12 cellular contexts compared by ENCODE assay signal in genomic region chr21:39660596-39660995, GRCh38. TPM values are rescaled to one million over a fixed set of nuclear protein-coding genes. Genes with fewer than 3 reads are reported as not detected.
DNase-seq lines count a peak whose midpoint lies in the region; ATAC-seq, FAIRE-seq and TF ChIP-seq lines count a peak whose summit lies in the region.
"Had no signal": no experiment of that assay in that cellular context is flagged by ENCODE, and none has a peak within 500 bp of the region (broad histone marks: within the 10 kb centered on the region; RNA-seq: fewer than 3 reads in every experiment).

No MANE protein-coding gene starts in this region.

- TF ChIP-seq CTCF in right lobe of liver (IDR thresholded peaks at IDR 0.05) (no peak), HepG2 (CRISPR knock-in tag; IDR thresholded peaks at IDR 0.05) (no peak), tibial artery (IDR thresholded peaks at IDR 0.05) (no peak)

- WGBS in right lobe of liver (ENCODE audit: insufficient coverage, low coverage, low lambda C conversion rate, missing lambda C conversion rate) = 23% methylated on average over 11 of the region's 11 CpGs
- 32% methylated on average over 11 of the region's 11 CpGs for WGBS in HepG2 (ENCODE audit: low lambda C conversion rate)

- H4K20me1 ChIP-seq in HepG2 (ENCODE audit: insufficient read depth, low read length) = no peaks in the 10 kb centered on the region

- H2AFZ ChIP-seq in HepG2 (ENCODE audit: low read length) = no peak overlapping the region

- no peak for TF ChIP-seq POLR2A in right lobe of liver (IDR thresholded peaks at IDR 0.05)
- TF ChIP-seq POLR2A in HepG2 (IDR thresholded peaks at IDR 0.05; ENCODE audit: insufficient read depth in 1 of 2, low read depth in 2 of 2, low read length in 2 of 2) = no peak

- H3K27ac ChIP-seq in right lobe of liver = no peak overlapping the region
- no peak overlapping the region for H3K27ac ChIP-seq in HepG2 (ENCODE audit: extremely low read length, insufficient read depth, low read length)
- H3K27ac ChIP-seq in tibial artery = no peak overlapping the region
- H3K27ac ChIP-seq: C4-2B had no signal

- H3K4me3 ChIP-seq in right lobe of liver = no peak overlapping the region
- H3K4me3 ChIP-seq in HepG2 (replicated peaks in 1 of 3; ENCODE audit: insufficient read depth in 1 of 3, low read depth in 2 of 3, low read length in 3 of 3) = no peak overlapping the region
- H3K4me3 ChIP-seq in tibial artery = no peak overlapping the region

- H3K9me3 ChIP-seq in right lobe of liver (no peaks in the 10 kb centered on the region), HepG2 (ENCODE audit: low read length) (no peaks in the 10 kb centered on the region), tibial artery (no peaks in the 10 kb centered on the region)

- H3K36me3 ChIP-seq in right lobe of liver (no peaks in the 10 kb centered on the region), HepG2 (replicated peaks in 1 of 2; ENCODE audit: control insufficient read depth in 1 of 2, insufficient read depth in 2 of 2, low read length in 2 of 2) (no peaks in the 10 kb centered on the region), tibial artery (no peaks in the 10 kb centered on the region)

- CTCF ChIA-PET in HepG2 (lab: Yijun Ruan, JAX; ENCODE audit: low intra/inter-chr PET ratio, low total read pairs) = no interaction called here

- H3K4me2 ChIP-seq in HepG2 (ENCODE audit: low read depth, low read length) = no peak overlapping the region

- POLR2A ChIA-PET in HepG2 (lab: Yijun Ruan, JAX) = no interaction called here

- intact Hi-C loops in right lobe of liver (cut with DNase I) (no loop called here), HepG2 (cut with micrococcal nuclease; ENCODE audit: unreplicated experiment) (no loop called here), left colon (cut with DNase I, micrococcal nuclease) (no loop called here), tibial artery (cut with DNase I; ENCODE audit: low total_unique reads) (no loop called here)

- no peak for TF ChIP-seq RAD21 in HepG2 (CRISPR knock-in tag; IDR thresholded peaks at IDR 0.05)

- BruUV-seq in HepG2 (replicated peaks; lab: Mats Ljungman, UMichigan) = no TSS peak

- no peak for FAIRE-seq in HepG2 (lab: Jason Lieb, UNC)

- peak; percentile 40 to 81 (median 58) for ATAC-seq in right lobe of liver
- no peak for ATAC-seq in HepG2
- ATAC-seq in left colon = peak; percentile 63
- ATAC-seq in HG03442 (IDR thresholded peaks at IDR 0.05; ENCODE audit: unreplicated experiment) = no peak
- ATAC-seq: activated CD8-positive, alpha-beta T cell treated with anti-CD3 and anti-CD28 coated beads, Interleukin-2, amount 10 ng/mL, durations not matched to agents 7 days and 5 days had no signal

- no peak overlapping the region for H3K9ac ChIP-seq in HepG2 (ENCODE audit: insufficient read depth, low read depth, low read length)

- in situ Hi-C loops in HepG2 (cut with HindIII; ENCODE audit: extremely low pct_ligation_motif_present, low pct_unique_long_range_greater_than_20kb) = no loop called here
- in situ Hi-C loops in T47D (cut with HindIII; ENCODE audit: low pct_unique_long_range_greater_than_20kb, low sequenced_read_pairs) = no loop called here

- TF ChIP-seq EP300 in HepG2 (IDR thresholded peaks at IDR 0.05; ENCODE audit: low read depth in 2 of 2, low read length in 2 of 2) = no peak
- no peak for TF ChIP-seq EP300 in HepG2 (CRISPR knock-in tag; IDR thresholded peaks at IDR 0.05; ENCODE audit: borderline replicate concordance)

- DNase-seq in right lobe of liver (no peak), HepG2 (ENCODE audit: low spot score) (no peak), T47D (ENCODE audit: low read depth in 1 of 2, low spot score in 1 of 2) (peak; percentile 67 to 70), left colon (peak; percentile 47 to 82), OCI-M2 (lab: John Stamatoyannopoulos, UW; ENCODE audit: unreplicated experiment) (no peak), tibial artery (no peak)
- no peak for DNase-seq in stimulated activated CD4-positive, alpha-beta T cell treated with anti-CD3 and anti-CD28 coated beads, Interleukin-2, amount 100 ng/mL, for 24 hours
- DNase-seq: activated CD8-positive, alpha-beta T cell treated with anti-CD3 and anti-CD28 coated beads, Interleukin-2, amount 10 ng/mL, durations not matched to agents 7 days and 5 days; effector memory CD4-positive, alpha-beta T cell; NCI-H1417 treated with DMSO at 0.1 percent for 48 hours had no signal

- H3K27me3 ChIP-seq in right lobe of liver (no peaks in the 10 kb centered on the region), HepG2 (ENCODE audit: control insufficient read depth in 1 of 2, insufficient read depth in 2 of 2, low read length in 2 of 2) (peaks cover 2 to 5% of the 10 kb centered on the region in 2 experiments; a peak in 2 of 5 replicates), tibial artery (no peaks in the 10 kb centered on the region)

- H3K79me2 ChIP-seq in HepG2 (ENCODE audit: insufficient read depth, low read length) = no peaks in the 10 kb centered on the region

- H3K4me1 ChIP-seq in right lobe of liver (no peaks in the 10 kb centered on the region), HepG2 (ENCODE audit: insufficient read depth, low read length) (no peaks in the 10 kb centered on the region), tibial artery (peaks cover 0 to 15% (median 2%) of the 10 kb centered on the region in 4 donors)

TF ChIP-seq in HepG2, 621 proteins besides CTCF, POLR2A, EP300 and RAD21:
- no peak for TF ChIP-seq YY1 (IDR thresholded peaks at IDR 0.05; ENCODE audit: insufficient read depth, insufficient replicate concordance, low read depth, low read length)

RNA-seq across cellular contexts. Expression of gene B3GALT5, which starts 47.9 kb away (rescaled TPM):
- total RNA-seq in right lobe of liver = under 1 TPM; 0.06 to 0.26 (median 0.09) TPM
- 0.02 TPM in 1 of 2 replicates, not detected in the other for total RNA-seq in HepG2 (2016; rRNA removed; fragmentation: Illumina TruSeq; extraction: Trizol)
- not detected in 2 replicates for total RNA-seq in HepG2 (2016; cell fraction: cytosol; rRNA removed; fragmentation: Illumina TruSeq; extraction: Trizol; ENCODE audit: low read depth)
- total RNA-seq in HepG2 (2016; cell fraction: insoluble cytoplasmic fraction; rRNA removed; fragmentation: Illumina TruSeq; extraction: Trizol) = not detected in 2 replicates
- total RNA-seq in HepG2 (2016; cell fraction: membrane; rRNA removed; fragmentation: Illumina TruSeq; extraction: Trizol) = not detected in 2 replicates
- total RNA-seq in HepG2 (2016; cell fraction: nucleus; rRNA removed; fragmentation: Illumina TruSeq; extraction: Trizol) = not detected in 2 replicates
- under 0.01 and 0.03 TPM in 2 replicates for polyA plus RNA-seq in HepG2 (2011; rRNA removed)
- 0.03 TPM in 1 of 2 replicates, not detected in the other for polyA plus RNA-seq in HepG2 (2011; cell fraction: cytosol; rRNA removed)
- polyA plus RNA-seq in HepG2 (2011; cell fraction: nucleus; rRNA removed) = 0.05 TPM in 1 of 2 replicates, not detected in the other
- polyA plus RNA-seq in HepG2 (2012) = not detected in 2 replicates
- polyA plus RNA-seq in HepG2 (2016; cell fraction: cytosol; fragmentation: Illumina TruSeq; extraction: Trizol; ENCODE audit: low read depth) = not detected in 2 replicates
- polyA plus RNA-seq in HepG2 (2016; cell fraction: insoluble cytoplasmic fraction; fragmentation: Illumina TruSeq; extraction: Trizol; ENCODE audit: low read depth) = not detected in 2 replicates
- not detected in 2 replicates for polyA plus RNA-seq in HepG2 (2016; cell fraction: membrane; fragmentation: Illumina TruSeq; extraction: Trizol; ENCODE audit: low read depth)
- not detected in 2 replicates for polyA plus RNA-seq in HepG2 (2016; cell fraction: nucleus; fragmentation: Illumina TruSeq; extraction: Trizol; ENCODE audit: insufficient read depth, low read depth)
- 0.06 TPM in 1 of 2 replicates, not detected in the other for polyA minus RNA-seq in HepG2 (2011; rRNA and poly(A)+ RNA removed; ENCODE audit: low replicate concordance)
- polyA minus RNA-seq in HepG2 (2011; cell fraction: cytosol; rRNA and poly(A)+ RNA removed) = not detected in 2 replicates
- polyA minus RNA-seq in HepG2 (2011; cell fraction: nucleus; rRNA and poly(A)+ RNA removed) = not detected in 2 replicates
- 100 to 1,000 TPM in 1 of 2 donors, 10 to 100 TPM in 1; 95.6 to 115 TPM for total RNA-seq in left colon
- total RNA-seq: activated CD8-positive, alpha-beta T cell treated with anti-CD3 and anti-CD28 coated beads, Interleukin-2, amount 10 ng/mL, durations not matched to agents 7 days and 5 days had no signal

Comparison
In these comparisons a context has a peak if more than half of its experiments do, and no peak if none do; other contexts are left out.
1. ATAC-seq: peak in right lobe of liver (4 of 4) and left colon (single experiment); none in HepG2 (single experiment) and HG03442 (single experiment).
2. DNase-seq: peak in T47D (2 of 2) and left colon (2 of 2); none in right lobe of liver (0 of 3), HepG2 (single experiment), stimulated activated CD4-positive, alpha-beta T cell treated with anti-CD3 and anti-CD28 coated beads, Interleukin-2, amount 100 ng/mL, for 24 hours (0 of 2), OCI-M2 (single experiment) and tibial artery (0 of 2).
3. RNA of gene B3GALT5, which starts 47.9 kb away (total RNA-seq): 95.6 to 115 TPM in left colon; 0.06 to 0.26 TPM in right lobe of liver and 0.02 TPM in HepG2; every median in the first group is over 10 times any median in the second.